ENCODE assay signal across 25 cellular contexts in genomic region chr2:29073913-29074312, GRCh38. TPM values are rescaled to one million over a fixed set of nuclear protein-coding genes. Genes with fewer than 3 reads are reported as not detected.
A peak's percentile ranks its signal among the peaks of the same experiment; 100 is the strongest.
DNase-seq lines count a peak whose midpoint lies in the region; ATAC-seq and TF ChIP-seq lines count a peak whose summit lies in the region.
"Had no signal": no experiment of that assay in that cellular context is flagged by ENCODE, and none has a peak within 500 bp of the region (broad histone marks: within the 10 kb centered on the region; RNA-seq: fewer than 3 reads in every experiment).

No MANE protein-coding gene starts in this region.

- TF ChIP-seq CTCF in vagina (IDR thresholded peaks at IDR 0.05): no peak

- H3K9me3 ChIP-seq in right cardiac atrium (ENCODE audit: control insufficient read depth, low read length): no peaks in the 10 kb centered on the region
- H3K9me3 ChIP-seq in vagina: no peaks in the 10 kb centered on the region

- H3K36me3 ChIP-seq in vagina: no peaks in the 10 kb centered on the region

- WGBS in right cardiac atrium: 68% methylated on average over 5 of the region's 5 CpGs

- no peaks in the 10 kb centered on the region for H3K4me1 ChIP-seq in right cardiac atrium (ENCODE audit: control insufficient read depth, insufficient read depth, low read length)
- no peaks in the 10 kb centered on the region for H3K4me1 ChIP-seq in vagina

- intact Hi-C loops in Right ventricle myocardium superior (cut with DNase I) (no loop called here), left cardiac atrium (cut with DNase I) (no loop called here), right cardiac atrium (cut with DNase I) (no loop called here), vagina (cut with DNase I) (no loop called here)

- no peak for TF ChIP-seq POLR2A in vagina (IDR thresholded peaks at IDR 0.05)

- H3K27me3 ChIP-seq in right cardiac atrium (ENCODE audit: control insufficient read depth, insufficient read depth) (no peaks in the 10 kb centered on the region), vagina (no peaks in the 10 kb centered on the region)

- H3K4me3 ChIP-seq in right cardiac atrium (ENCODE audit: low read length): no peak overlapping the region
- no peak overlapping the region for H3K4me3 ChIP-seq in vagina
- H3K4me3 ChIP-seq: lung, PC-9 had no signal

- ATAC-seq in Right ventricle myocardium superior (ENCODE audit: poor library complexity): peak; percentile 25
- ATAC-seq in left cardiac atrium: no peak
- no peak for ATAC-seq in right cardiac atrium
- no peak for ATAC-seq in GM18502 (IDR thresholded peaks at IDR 0.05; ENCODE audit: poor library complexity, unreplicated experiment)
- ATAC-seq: activated CD4-positive, alpha-beta T cell treated with anti-CD3 and anti-CD28 coated beads for 36 hours had no signal

- peak overlapping the region; percentile 72 for H3K27ac ChIP-seq in right cardiac atrium (ENCODE audit: low read length)
- H3K27ac ChIP-seq in vagina: no peak overlapping the region
- H3K27ac ChIP-seq: PC-9 had no signal

- DNase-seq in Right ventricle myocardium superior: no peak
- no peak for DNase-seq in left cardiac atrium
- DNase-seq in RPMI8226: peak; percentile 54
- no peak for DNase-seq in right cardiac atrium
- DNase-seq in vagina (ENCODE audit: extremely low spot score in 2 of 2): peak; percentile 47 to 74
- no peak for DNase-seq in NCI-H345 treated with DMSO at 0.1 percent for 48 hours (lab: John Stamatoyannopoulos, UW; ENCODE audit: unreplicated experiment)
- DNase-seq in activated naive CD4-positive, alpha-beta T cell treated with Interleukin-2 at 50 U/mL for 16 hours: no peak
- DNase-seq: ACHN; activated CD4-positive, alpha-beta T cell treated with anti-CD3 and anti-CD28 coated beads for 36 hours; activated naive CD8-positive, alpha-beta T cell treated with anti-CD3 and anti-CD28 coated beads for 36 hours; Calu3; effector CD8-positive, alpha-beta T cell; foreskin melanocyte; MM.1S; NCI-H1694; NCI-H748 treated with DMSO at 0.1 percent for 48 hours; retina had no signal

RNA-seq across cellular contexts. Expression of gene PCARE, which starts 0.4 kb away (rescaled TPM):
- total RNA-seq in Right ventricle myocardium superior (0.67 TPM), left cardiac atrium (1 to 10 TPM in 1 of 2 donors, under 1 TPM in 1; 0.58 to 1.0 TPM), right cardiac atrium (1 to 10 TPM in 3 of 4 donors, under 1 TPM in 1; 0.47 to 5.3 (median 2.4) TPM), vagina (not detected)
- polyA plus RNA-seq in right cardiac atrium: 1.1 TPM
- total RNA-seq: activated CD4-positive, alpha-beta T cell treated with anti-CD3 and anti-CD28 coated beads for 36 hours; activated naive CD8-positive, alpha-beta T cell treated with anti-CD3 and anti-CD28 coated beads for 36 hours; activated T-helper 2 cell treated with anti-CD3 and anti-CD28 coated beads, Interferon-gamma antibody, Interleukin-2, Interleukin-4, amounts not matched to agents 10 μg/mL and 5 μg/mL and 100 μg/mL, durations not matched to agents 14 hours and 24 hours and 36 hours; astrocyte; Calu3; chondrocyte; Daoy; PC-9; T-helper 1 cell treated with Interleukin-12 subunit alpha and Interleukin-12 subunit beta and Interleukin-4 antibody, amounts not matched to agents 30 ng/mL and 1 ng/mL, for 36 hours had no signal

RNA-seq across cellular contexts. Expression of gene CLIP4, which starts 41.3 kb away (rescaled TPM):
- 25.6 TPM for total RNA-seq in Right ventricle myocardium superior
- 10 to 100 TPM; 45.1 to 63.1 TPM for total RNA-seq in left cardiac atrium
- 10 to 100 TPM; 61.4 to 82.7 (median 74.4) TPM for total RNA-seq in right cardiac atrium
- 27.9 TPM for polyA plus RNA-seq in right cardiac atrium
- 63.1 TPM for total RNA-seq in vagina

Comparison
In these comparisons a context has a peak if more than half of its experiments do, and no peak if none do; other contexts are left out.
1. DNase-seq: peak in RPMI8226 (single experiment) and vagina (2 of 2); none in Right ventricle myocardium superior (single experiment), left cardiac atrium (single experiment), right cardiac atrium (0 of 3), NCI-H345 treated with DMSO at 0.1 percent for 48 hours (single experiment) and activated naive CD4-positive, alpha-beta T cell treated with Interleukin-2 at 50 U/mL for 16 hours (single experiment).